8 cellular contexts compared by ENCODE assay signal in the genomic region with DNA sequence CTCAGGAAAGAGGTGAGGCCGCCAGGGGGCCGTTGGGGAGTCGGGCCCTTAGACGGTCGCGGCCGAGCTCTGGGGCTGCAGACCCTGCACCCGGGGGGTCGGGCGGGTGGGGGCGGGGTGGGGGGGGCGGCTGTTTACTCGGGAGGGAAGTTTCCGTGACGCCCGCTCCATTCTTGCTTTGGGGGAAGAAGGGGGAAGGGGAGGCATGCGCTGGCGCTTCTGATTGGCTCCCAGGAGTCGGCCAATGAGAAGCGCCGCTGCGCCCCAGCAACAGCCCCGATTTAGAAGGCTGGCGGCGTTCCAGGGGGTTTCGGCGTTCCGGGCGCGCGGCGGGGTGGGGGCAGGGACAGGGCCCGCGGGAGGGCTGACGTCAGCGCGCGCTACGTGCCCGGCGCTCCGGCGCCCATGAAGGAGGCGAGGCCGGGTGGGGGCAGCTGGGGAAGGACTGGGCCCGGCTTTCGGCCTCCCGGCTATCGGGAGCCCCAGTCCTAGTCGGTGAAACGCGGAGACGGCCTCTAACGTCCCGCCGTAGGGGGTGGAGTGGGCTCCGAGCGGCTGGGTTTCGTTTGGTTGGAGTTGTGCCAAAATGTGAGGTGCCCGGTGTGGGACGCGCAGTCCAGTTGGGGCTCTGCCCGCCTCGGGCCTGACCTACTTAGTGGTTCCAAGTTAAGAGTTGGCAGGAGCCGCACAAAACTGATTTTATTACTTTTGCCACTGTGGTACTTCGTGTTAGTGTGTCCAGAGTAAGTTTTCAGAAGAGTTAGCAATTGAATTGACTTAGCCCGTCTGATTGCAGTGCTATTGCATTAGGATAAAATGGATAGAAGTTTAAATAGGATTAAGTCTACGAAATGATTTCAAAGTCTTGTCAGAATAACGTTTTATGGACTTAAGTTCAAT. TPM values are rescaled to one million over a fixed set of nuclear protein-coding genes. Genes with fewer than 3 reads are reported as not detected.
A peak's percentile ranks its signal among the peaks of the same experiment; 100 is the strongest.
DNase-seq lines count a peak whose midpoint lies in the region; ATAC-seq and TF ChIP-seq lines count a peak whose summit lies in the region.

No MANE protein-coding gene starts in this region.

- H3K4me1 ChIP-seq in lung (ENCODE audit: control insufficient read depth in 2 of 2, insufficient read depth in 2 of 2, low read length in 2 of 2), result peaks cover 2 to 12% of the 10 kb centered on the region in 2 donors

- TF ChIP-seq CTCF in CD4-positive, alpha-beta T cell (IDR thresholded peaks at IDR 0.05), result no peak
- TF ChIP-seq CTCF in activated CD8-positive, alpha-beta T cell treated with anti-CD3 and anti-CD28 coated beads for 36 hours (IDR thresholded peaks at IDR 0.05), result no peak
- TF ChIP-seq CTCF in lung (IDR thresholded peaks at IDR 0.05; ENCODE audit: control extremely low read depth, extremely low read depth), result no peak

- peak overlapping the region; percentile 97 for H3K27ac Mint-ChIP-seq in CD4-positive, alpha-beta T cell
- peak overlapping the region; percentile 94 for H3K27ac Mint-ChIP-seq in activated CD8-positive, alpha-beta T cell treated with anti-CD3 and anti-CD28 coated beads for 36 hours

- intact Hi-C loops in CD4-positive, alpha-beta T cell (cut with DNase I, micrococcal nuclease), result loop anchor here (2.0 to 10.0 kb wide), 8 partner anchors 63 to 1927 kb away; partner anchors contain the start of genes UBE2J1 (in 2 of the 2), CASP8AP2 (in 1 of the 2), RNGTT (in 1 of the 2) and SLC35A1 (in 1 of the 2)
- intact Hi-C loops in activated CD8-positive, alpha-beta T cell treated with anti-CD3 and anti-CD28 coated beads for 36 hours (cut with micrococcal nuclease), result loop anchor here (2.0 to 10.0 kb wide), 2 partner anchors 63 to 273 kb away; partner anchors contain the start of gene UBE2J1

- no peaks in the 10 kb centered on the region for H3K27me3 ChIP-seq in CD4-positive, alpha-beta T cell (ENCODE audit: control insufficient read depth, insufficient read depth, low read length)
- H3K27me3 ChIP-seq in lung (ENCODE audit: control insufficient read depth, insufficient read depth), result no peaks in the 10 kb centered on the region

- peaks cover 67% of the 10 kb centered on the region for H3K36me3 Mint-ChIP-seq in CD4-positive, alpha-beta T cell (ENCODE audit: low read depth)
- peaks cover 44% of the 10 kb centered on the region for H3K36me3 Mint-ChIP-seq in activated CD8-positive, alpha-beta T cell treated with anti-CD3 and anti-CD28 coated beads for 36 hours (ENCODE audit: low read depth)

- peak overlapping the region; percentile 96 for H3K4me3 ChIP-seq in lung

- no peaks in the 10 kb centered on the region for H3K9me3 ChIP-seq in CD4-positive, alpha-beta T cell (ENCODE audit: control insufficient read depth, low read length)
- H3K9me3 ChIP-seq in lung (ENCODE audit: control insufficient read depth in 2 of 2, insufficient read depth in 1 of 2, low read length in 1 of 2), result no peaks in the 10 kb centered on the region

- peak overlapping the region; percentile 100 for H3K27ac ChIP-seq in CD4-positive, alpha-beta T cell (ENCODE audit: low read depth, low read length)
- H3K27ac ChIP-seq in lung (ENCODE audit: low read depth in 1 of 2, low read length in 1 of 2), result peak overlapping the region; percentile 100

- H3K36me3 ChIP-seq in lung (ENCODE audit: control insufficient read depth in 2 of 2, insufficient read depth in 2 of 2, low read length in 2 of 2), result peaks cover 3 to 14% of the 10 kb centered on the region in 2 donors

- POLR2A ChIA-PET in CD4-positive, alpha-beta T cell (lab: Charles Lee), result interaction anchor here (0.5 to 7.1 kb wide), 25 partner anchors 8 to 1929 kb away, joined by 3 to 212 read pairs (median 11); partner anchors contain the start of genes CASP8AP2, LYRM2, MDN1 and PM20D2
- POLR2A ChIA-PET in activated CD8-positive, alpha-beta T cell treated with anti-CD3 and anti-CD28 coated beads for 36 hours (lab: Charles Lee), result interaction anchor here (0.6 to 8.8 kb wide), 16 partner anchors 8 to 271 kb away, joined by 3 to 108 read pairs (median 6); partner anchors contain the start of genes PM20D2, SRSF12 and UBE2J1

- H3K27me3 Mint-ChIP-seq in CD4-positive, alpha-beta T cell, result peaks cover 5% of the 10 kb centered on the region
- no peaks in the 10 kb centered on the region for H3K27me3 Mint-ChIP-seq in activated CD8-positive, alpha-beta T cell treated with anti-CD3 and anti-CD28 coated beads for 36 hours

- H3K4me1 Mint-ChIP-seq in CD4-positive, alpha-beta T cell (ENCODE audit: low read depth), result peaks cover 51% of the 10 kb centered on the region
- peaks cover 31% of the 10 kb centered on the region for H3K4me1 Mint-ChIP-seq in activated CD8-positive, alpha-beta T cell treated with anti-CD3 and anti-CD28 coated beads for 36 hours (ENCODE audit: low read depth)

- CTCF ChIA-PET in CD4-positive, alpha-beta T cell (lab: Charles Lee), result interaction anchor here (2.3 kb wide), 1 partner anchor 118 kb away, joined by 8 read pairs; the partner anchor contains the start of gene RNGTT
- CTCF ChIA-PET in activated CD8-positive, alpha-beta T cell treated with anti-CD3 and anti-CD28 coated beads for 36 hours (lab: Charles Lee), result interaction anchor here (1.1 to 3.3 kb wide), 5 partner anchors 65 to 160 kb away, joined by 3 to 19 read pairs (median 5); partner anchors contain the start of gene PM20D2

- peak; percentile 50 for ATAC-seq in CD4-positive, alpha-beta T cell (ENCODE audit: poor library complexity)
- ATAC-seq in GM19397 (IDR thresholded peaks at IDR 0.05; ENCODE audit: unreplicated experiment) (peak; percentile 62), lung (ENCODE audit: insufficient read depth, low FRiP score) (peak; percentile 74)
- ATAC-seq in activated CD8-positive, alpha-beta T cell treated with anti-CD3 and anti-CD28 coated beads for 36 hours, result peak; percentile 61

- peak overlapping the region; percentile 95 for H3K4me3 Mint-ChIP-seq in CD4-positive, alpha-beta T cell
- H3K4me3 Mint-ChIP-seq in activated CD8-positive, alpha-beta T cell treated with anti-CD3 and anti-CD28 coated beads for 36 hours, result peak overlapping the region; percentile 96

- H3K9me3 Mint-ChIP-seq in CD4-positive, alpha-beta T cell, result no peaks in the 10 kb centered on the region
- no peaks in the 10 kb centered on the region for H3K9me3 Mint-ChIP-seq in activated CD8-positive, alpha-beta T cell treated with anti-CD3 and anti-CD28 coated beads for 36 hours

- WGBS in lung, 2 donors, result 0 to 1% methylated on average over 54 to 69 of the region's 69 CpGs

- peak; percentile 98 to 100 (median 99) for DNase-seq in CD4-positive, alpha-beta T cell
- DNase-seq in HK-2 (ENCODE audit: unreplicated experiment) (peak; percentile 98), NCI-H82 treated with DMSO at 0.1 percent for 48 hours (lab: John Stamatoyannopoulos, UW; ENCODE audit: unreplicated experiment) (peak; percentile 76), ecto neural progenitor cell (ENCODE audit: low spot score) (peak; percentile 95), lung (ENCODE audit: low spot score) (peak; percentile 99)
- DNase-seq in activated CD8-positive, alpha-beta T cell treated with anti-CD3 and anti-CD28 coated beads for 36 hours, result peak; percentile 99
- peak; percentile 96 to 99 (median 97) for DNase-seq in stimulated activated CD4-positive, alpha-beta T cell treated with anti-CD3 and anti-CD28 coated beads, TNF-alpha, amount 100 ng/mL, for 24 hours (ENCODE audit: low read depth in 3 of 3)

RNA-seq across cellular contexts. Expression of gene PNRC1, which starts 1.1 kb away (rescaled TPM):
- 1,000 to 10,000 TPM in 1 of 2 experiments, 100 to 1,000 TPM in 1; 974 to 1,023 TPM for total RNA-seq in CD4-positive, alpha-beta T cell
- 100 to 1,000 TPM; 157 to 162 TPM for total RNA-seq in activated CD8-positive, alpha-beta T cell treated with anti-CD3 and anti-CD28 coated beads for 36 hours
- total RNA-seq in lung, result 100 to 1,000 TPM; 127 to 329 TPM
- 100 to 1,000 TPM in 1 of 2 donors, 10 to 100 TPM in 1; 54.9 to 155 TPM for polyA plus RNA-seq in lung

RNA-seq across cellular contexts. Expression of gene SRSF12, which starts 36.2 kb away (rescaled TPM):
- total RNA-seq in CD4-positive, alpha-beta T cell, result not detected
- 1 to 10 TPM in 1 of 2 experiments, under 1 TPM in 1; 0.83 to 1.1 TPM for total RNA-seq in activated CD8-positive, alpha-beta T cell treated with anti-CD3 and anti-CD28 coated beads for 36 hours
- total RNA-seq in lung, result 1 to 10 TPM in 1 of 2 donors, under 1 TPM in 1; 0.49 to 4.0 TPM
- under 1 TPM; 0.55 to 0.79 TPM for polyA plus RNA-seq in lung

Comparison
In these comparisons a context has a peak if more than half of its experiments do, and no peak if none do; other contexts are left out.
1. Peak in every context shown above with its lines: DNase-seq, ATAC-seq, H3K4me3 ChIP-seq and H3K27ac ChIP-seq.